1 cellular context compared by ENCODE assay signal in the genomic region with DNA sequence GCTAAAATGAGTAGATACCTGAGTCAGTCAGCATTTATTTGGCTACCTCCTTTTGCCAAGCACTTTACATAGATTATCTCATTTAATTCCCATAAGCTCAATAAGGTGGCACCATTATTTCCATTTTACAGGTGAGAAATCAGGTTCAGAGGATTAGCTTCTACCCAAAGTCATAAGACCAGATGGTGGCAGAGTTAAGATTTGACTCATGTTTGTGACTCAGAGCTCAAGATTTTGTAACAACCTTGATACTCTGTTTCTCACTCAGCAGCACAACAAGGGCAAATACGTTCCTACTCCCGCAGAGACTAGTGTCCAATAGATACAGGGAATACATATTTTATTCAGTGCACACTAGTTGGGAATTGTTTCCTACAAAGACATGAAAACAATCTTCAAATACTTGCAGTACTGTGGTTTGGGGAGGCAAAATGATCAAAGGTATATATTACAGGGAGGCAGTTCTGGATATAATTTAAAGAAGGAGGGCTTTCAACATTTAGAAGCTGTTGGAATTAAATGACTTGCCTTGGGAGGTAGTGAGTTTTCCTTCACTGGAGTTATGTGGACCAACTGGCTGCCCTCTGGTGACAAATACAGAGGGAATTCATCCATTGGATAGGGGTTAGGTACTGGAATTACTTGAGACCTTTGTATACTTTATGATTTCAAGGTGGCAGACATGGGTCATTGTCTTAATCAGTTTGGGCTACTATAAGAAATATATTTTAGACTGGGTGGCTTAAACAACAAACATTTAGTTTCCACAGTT.
A peak's percentile ranks its signal among the peaks of the same experiment; 100 is the strongest.
TF ChIP-seq lines count a peak whose summit lies in the region.

No MANE protein-coding gene starts in this region.

TF ChIP-seq in GM12878, 131 proteins besides CTCF, POLR2A, EP300 and RAD21 (continued from another document):
- TF ChIP-seq ZBTB40 (IDR thresholded peaks at IDR 0.05; ENCODE audit: borderline replicate concordance): no peak
- no peak for TF ChIP-seq SP1 (IDR thresholded peaks at IDR 0.05; ENCODE audit: low read depth, low read length)
- TF ChIP-seq SRF (IDR thresholded peaks at IDR 0.05; ENCODE audit: low read depth in 2 of 2, low read length in 2 of 2): no peak
- TF ChIP-seq IRF4 (IDR thresholded peaks at IDR 0.05; ENCODE audit: low read depth, low read length): peak; percentile 73; the same call in 1 of the 2 replicates
